ENCODE assay signal across 21 cellular contexts in genomic region chr14:94654071-94654974, GRCh38. TPM values are rescaled to one million over a fixed set of nuclear protein-coding genes. Genes with fewer than 3 reads are reported as not detected.
DNase-seq lines count a peak whose midpoint lies in the region; ATAC-seq and TF ChIP-seq lines count a peak whose summit lies in the region.
"Had no signal": no experiment of that assay in that cellular context is flagged by ENCODE, and none has a peak within 500 bp of the region (broad histone marks: within the 10 kb centered on the region; RNA-seq: fewer than 3 reads in every experiment).

No MANE protein-coding gene starts in this region.

- POLR2A ChIA-PET in HEK293 (lab: Yijun Ruan, JAX), result no interaction called here

- H3K9me3 ChIP-seq in HEK293 (ENCODE audit: control insufficient read depth, insufficient read depth, low read depth, low read length) (no peaks in the 10 kb centered on the region), SJCRH30 (replicated peaks) (no peaks in the 10 kb centered on the region), HAP-1 (no peaks in the 10 kb centered on the region)

- no peaks in the 10 kb centered on the region for H3K4me1 Mint-ChIP-seq in stimulated activated effector memory CD8-positive, alpha-beta T cell treated with anti-CD3 and anti-CD28 coated beads, Interleukin-12 subunit alpha, Interleukin-12 subunit beta, amount 100 ng/mL, for 72 hours
- H3K4me1 Mint-ChIP-seq: activated naive CD8-positive, alpha-beta T cell treated with anti-CD3 and anti-CD28 coated beads for 36 hours; activated T-helper 17 cell treated with anti-CD3 and anti-CD28 coated beads, Interleukin-2, amount 50 U/mL, for 72 hours; naive thymus-derived CD4-positive, alpha-beta T cell had no signal

- peak; percentile 27 to 47 for DNase-seq in SJCRH30
- peak; percentile 63 for DNase-seq in islet precursor cell
- no peak for DNase-seq in stimulated activated effector memory CD8-positive, alpha-beta T cell treated with anti-CD3 and anti-CD28 coated beads, Interleukin-12 subunit alpha, Interleukin-12 subunit beta, amount 100 ng/mL, for 72 hours (ENCODE audit: low spot score in 2 of 2)
- DNase-seq in activated CD4-positive, alpha-beta T cell treated with anti-CD3 and anti-CD28 coated beads, Interleukin-2, amount 50 U/mL, for 4 hours, result no peak
- DNase-seq in SKM-1 treated with dmso at 0.1 percent for 144 hours (lab: John Stamatoyannopoulos, UW; ENCODE audit: unreplicated experiment), result no peak
- DNase-seq in HAP-1 (ENCODE audit: low spot score in 2 of 2), result no peak
- DNase-seq: activated CD4-positive, alpha-beta T cell treated with anti-CD3 and anti-CD28 coated beads for 1 hour; activated naive CD8-positive, alpha-beta T cell treated with anti-CD3 and anti-CD28 coated beads for 36 hours; brain microvascular endothelial cell; GOT3; mesenchymal stem cell; naive thymus-derived CD4-positive, alpha-beta T cell; NCI-H1436 treated with DMSO at 0.1 percent for 48 hours; NCI-H82; PC-9; T1000 had no signal

- CTCF ChIA-PET in HEK293 (lab: Yijun Ruan, JAX), result interaction anchor here (0.7 to 0.8 kb wide), 4 partner anchors 30 to 1451 kb away, joined by 3 to 4 read pairs (median 3); no protein-coding TSS in a partner anchor

- H3K36me3 ChIP-seq in HEK293 (ENCODE audit: control insufficient read depth in 2 of 2, insufficient read depth in 1 of 2, low read length in 2 of 2), result no peaks in the 10 kb centered on the region
- H3K36me3 ChIP-seq in SJCRH30, result no peaks in the 10 kb centered on the region
- no peaks in the 10 kb centered on the region for H3K36me3 ChIP-seq in HAP-1 (replicated peaks)
- H3K36me3 ChIP-seq: brain microvascular endothelial cell had no signal

- no peaks in the 10 kb centered on the region for H3K27me3 ChIP-seq in SJCRH30
- no peaks in the 10 kb centered on the region for H3K27me3 ChIP-seq in HAP-1 (ENCODE audit: low read depth)
- H3K27me3 ChIP-seq: brain microvascular endothelial cell, hepatocyte had no signal

- no peak overlapping the region for H3K4me3 ChIP-seq in HEK293 (ENCODE audit: low read depth, low read length)
- H3K4me3 ChIP-seq in SJCRH30, result no peak overlapping the region
- H3K4me3 ChIP-seq in HAP-1, result no peak overlapping the region
- H3K4me3 ChIP-seq: hepatocyte, PC-9, SK-N-MC had no signal

- no peak overlapping the region for H3K27ac ChIP-seq in HEK293 (ENCODE audit: extremely low read depth, low read depth, low read length)
- no peak overlapping the region for H3K27ac ChIP-seq in SJCRH30
- H3K27ac ChIP-seq: brain microvascular endothelial cell, hepatocyte, PC-9, SK-N-MC had no signal

- H3K27ac Mint-ChIP-seq in stimulated activated effector memory CD8-positive, alpha-beta T cell treated with anti-CD3 and anti-CD28 coated beads, Interleukin-12 subunit alpha, Interleukin-12 subunit beta, amount 100 ng/mL, for 72 hours, result no peak overlapping the region
- H3K27ac Mint-ChIP-seq: activated naive CD8-positive, alpha-beta T cell treated with anti-CD3 and anti-CD28 coated beads for 36 hours; activated T-helper 17 cell treated with anti-CD3 and anti-CD28 coated beads, Interleukin-2, amount 50 U/mL, for 72 hours; naive thymus-derived CD4-positive, alpha-beta T cell had no signal

- H3K36me3 Mint-ChIP-seq in stimulated activated effector memory CD8-positive, alpha-beta T cell treated with anti-CD3 and anti-CD28 coated beads, Interleukin-12 subunit alpha, Interleukin-12 subunit beta, amount 100 ng/mL, for 72 hours, result no peaks in the 10 kb centered on the region
- H3K36me3 Mint-ChIP-seq: activated naive CD8-positive, alpha-beta T cell treated with anti-CD3 and anti-CD28 coated beads for 36 hours; naive thymus-derived CD4-positive, alpha-beta T cell had no signal

- peak; percentile 42 for ATAC-seq in stimulated activated effector memory CD8-positive, alpha-beta T cell treated with anti-CD3 and anti-CD28 coated beads, Interleukin-12 subunit alpha, Interleukin-12 subunit beta, amount 100 ng/mL, for 72 hours
- ATAC-seq: activated T-helper 17 cell treated with anti-CD3 and anti-CD28 coated beads, Interleukin-2, amount 50 U/mL, for 72 hours; naive thymus-derived CD4-positive, alpha-beta T cell had no signal

- in situ Hi-C loops in HAP-1 (cut with MboI; ENCODE audit: low sequenced_read_pairs), result no loop called here

- H3K4me1 ChIP-seq in HEK293 (ENCODE audit: control insufficient read depth, insufficient read depth, low read length) (no peaks in the 10 kb centered on the region), SJCRH30 (no peaks in the 10 kb centered on the region), HAP-1 (no peaks in the 10 kb centered on the region)

- H3K4me3 Mint-ChIP-seq in stimulated activated effector memory CD8-positive, alpha-beta T cell treated with anti-CD3 and anti-CD28 coated beads, Interleukin-12 subunit alpha, Interleukin-12 subunit beta, amount 100 ng/mL, for 72 hours, result no peak overlapping the region
- H3K4me3 Mint-ChIP-seq: activated naive CD8-positive, alpha-beta T cell treated with anti-CD3 and anti-CD28 coated beads for 36 hours; activated T-helper 17 cell treated with anti-CD3 and anti-CD28 coated beads, Interleukin-2, amount 50 U/mL, for 72 hours; naive thymus-derived CD4-positive, alpha-beta T cell had no signal

- H3K9me3 Mint-ChIP-seq in stimulated activated effector memory CD8-positive, alpha-beta T cell treated with anti-CD3 and anti-CD28 coated beads, Interleukin-12 subunit alpha, Interleukin-12 subunit beta, amount 100 ng/mL, for 72 hours, result no peaks in the 10 kb centered on the region
- H3K9me3 Mint-ChIP-seq: activated naive CD8-positive, alpha-beta T cell treated with anti-CD3 and anti-CD28 coated beads for 36 hours; activated T-helper 17 cell treated with anti-CD3 and anti-CD28 coated beads, Interleukin-2, amount 50 U/mL, for 72 hours had no signal

- no peak for TF ChIP-seq CTCF in HEK293 (tag by site-specific recombination; IDR thresholded peaks at IDR 0.05)

TF ChIP-seq in HEK293, 187 proteins besides CTCF, POLR2A, EP300 and RAD21:
- peak; percentile 17; the same call in 1 of the 2 replicates for TF ChIP-seq ZIC2 (tag by site-specific recombination; IDR thresholded peaks at IDR 0.05)
- TF ChIP-seq, protein P1, sequence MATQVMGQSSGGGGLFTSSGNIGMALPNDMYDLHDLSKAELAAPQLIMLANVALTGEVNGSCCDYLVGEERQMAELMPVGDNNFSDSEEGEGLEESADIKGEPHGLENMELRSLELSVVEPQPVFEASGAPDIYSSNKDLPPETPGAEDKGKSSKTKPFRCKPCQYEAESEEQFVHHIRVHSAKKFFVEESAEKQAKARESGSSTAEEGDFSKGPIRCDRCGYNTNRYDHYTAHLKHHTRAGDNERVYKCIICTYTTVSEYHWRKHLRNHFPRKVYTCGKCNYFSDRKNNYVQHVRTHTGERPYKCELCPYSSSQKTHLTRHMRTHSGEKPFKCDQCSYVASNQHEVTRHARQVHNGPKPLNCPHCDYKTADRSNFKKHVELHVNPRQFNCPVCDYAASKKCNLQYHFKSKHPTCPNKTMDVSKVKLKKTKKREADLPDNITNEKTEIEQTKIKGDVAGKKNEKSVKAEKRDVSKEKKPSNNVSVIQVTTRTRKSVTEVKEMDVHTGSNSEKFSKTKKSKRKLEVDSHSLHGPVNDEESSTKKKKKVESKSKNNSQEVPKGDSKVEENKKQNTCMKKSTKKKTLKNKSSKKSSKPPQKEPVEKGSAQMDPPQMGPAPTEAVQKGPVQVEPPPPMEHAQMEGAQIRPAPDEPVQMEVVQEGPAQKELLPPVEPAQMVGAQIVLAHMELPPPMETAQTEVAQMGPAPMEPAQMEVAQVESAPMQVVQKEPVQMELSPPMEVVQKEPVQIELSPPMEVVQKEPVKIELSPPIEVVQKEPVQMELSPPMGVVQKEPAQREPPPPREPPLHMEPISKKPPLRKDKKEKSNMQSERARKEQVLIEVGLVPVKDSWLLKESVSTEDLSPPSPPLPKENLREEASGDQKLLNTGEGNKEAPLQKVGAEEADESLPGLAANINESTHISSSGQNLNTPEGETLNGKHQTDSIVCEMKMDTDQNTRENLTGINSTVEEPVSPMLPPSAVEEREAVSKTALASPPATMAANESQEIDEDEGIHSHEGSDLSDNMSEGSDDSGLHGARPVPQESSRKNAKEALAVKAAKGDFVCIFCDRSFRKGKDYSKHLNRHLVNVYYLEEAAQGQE (tag by site-specific recombination; IDR thresholded peaks at IDR 0.05), result peak; percentile 86
- no peak for TF ChIP-seq ZNF121 (tag by site-specific recombination; IDR thresholded peaks at IDR 0.05)

RNA-seq across cellular contexts. Expression of gene SERPINA3, which starts 42.1 kb away (rescaled TPM):
- total RNA-seq in SJCRH30 (2014; rRNA removed; shearing (Covaris generic)), result 0.15 TPM in 1 of 2 replicates, not detected in the other
- total RNA-seq: activated naive CD8-positive, alpha-beta T cell treated with anti-CD3 and anti-CD28 coated beads for 36 hours; activated T-helper 17 cell treated with anti-CD3 and anti-CD28 coated beads, Interleukin-2, amount 50 U/mL, for 72 hours; Daoy; naive thymus-derived CD4-positive, alpha-beta T cell; PC-9 had no signal

Comparison
In these comparisons a context has a peak if more than half of its experiments do, and no peak if none do; other contexts are left out.
1. DNase-seq: peak in SJCRH30 (2 of 2) and islet precursor cell (single experiment); none in stimulated activated effector memory CD8-positive, alpha-beta T cell treated with anti-CD3 and anti-CD28 coated beads, Interleukin-12 subunit alpha, Interleukin-12 subunit beta, amount 100 ng/mL, for 72 hours (0 of 2), activated CD4-positive, alpha-beta T cell treated with anti-CD3 and anti-CD28 coated beads, Interleukin-2, amount 50 U/mL, for 4 hours (0 of 2), SKM-1 treated with dmso at 0.1 percent for 144 hours (single experiment) and HAP-1 (0 of 2).